8 cellular contexts compared by ENCODE assay signal in the genomic region with DNA sequence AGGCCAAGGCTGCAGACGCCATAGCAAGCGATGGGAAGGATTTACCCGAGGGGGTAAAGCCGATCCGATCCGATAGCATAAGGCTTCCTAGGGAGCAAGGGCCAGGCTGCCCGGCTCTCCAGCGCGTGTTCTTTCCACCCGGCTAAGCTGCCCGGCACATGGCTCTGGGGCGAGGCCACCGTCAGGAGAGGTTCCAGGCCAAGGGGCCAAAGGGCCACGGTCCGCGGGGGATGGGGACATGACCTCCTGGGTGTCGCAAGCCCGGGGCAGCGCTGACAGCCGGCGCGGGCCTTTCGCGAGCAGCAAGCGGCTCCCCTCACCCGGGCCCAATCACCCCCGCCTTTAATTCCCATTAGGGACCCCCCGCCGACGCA. TPM values are rescaled to one million over a fixed set of nuclear protein-coding genes. Genes with fewer than 3 reads are reported as not detected.
DNase-seq lines count a peak whose midpoint lies in the region; ATAC-seq, FAIRE-seq and TF ChIP-seq lines count a peak whose summit lies in the region.
"Not testable (repeated sequence)": the region's sequence is repeated elsewhere in the genome, so short reads cannot be mapped to it uniquely, and the experiment has no call there.

No MANE protein-coding gene starts in this region.

- intact Hi-C loops in CD8-positive, alpha-beta T cell (cut with DNase I, micrococcal nuclease); HepG2 (cut with micrococcal nuclease; ENCODE audit: unreplicated experiment): not testable (repeated sequence)

- in situ Hi-C loops in astrocyte of the cerebellum (cut with HindIII; ENCODE audit: low sequenced_read_pairs); HepG2 (cut with HindIII; ENCODE audit: extremely low pct_ligation_motif_present, low pct_unique_long_range_greater_than_20kb): not testable (repeated sequence)

- not testable (repeated sequence) for DNase-seq in CD8-positive, alpha-beta T cell; RWPE1 (ENCODE audit: low spot score); astrocyte of the cerebellum (ENCODE audit: low read depth); fibroblast of lung (ENCODE audit: low read depth in 2 of 2); HepG2 (ENCODE audit: low spot score); osteocyte (ENCODE audit: extremely low spot score, unreplicated experiment); thoracic aorta (ENCODE audit: low spot score)

- not testable (repeated sequence) for TF ChIP-seq EP300 in HepG2 (IDR thresholded peaks at IDR 0.05; ENCODE audit: low read depth in 2 of 2, low read length in 2 of 2); HepG2 (CRISPR knock-in tag; IDR thresholded peaks at IDR 0.05; ENCODE audit: borderline replicate concordance)

- BruUV-seq in HepG2 (replicated peaks; lab: Mats Ljungman, UMichigan), result not testable (repeated sequence)

- H3K36me3 Mint-ChIP-seq in CD8-positive, alpha-beta T cell; osteocyte (ENCODE audit: unreplicated experiment): not testable (repeated sequence)

- FAIRE-seq in HepG2 (lab: Jason Lieb, UNC), result not testable (repeated sequence)

- not testable (repeated sequence) for H3K9me3 Mint-ChIP-seq in CD8-positive, alpha-beta T cell; osteocyte (ENCODE audit: unreplicated experiment)

- H3K4me3 Mint-ChIP-seq in CD8-positive, alpha-beta T cell, result not testable (repeated sequence)
- peak overlapping the region; percentile 65 for H3K4me3 Mint-ChIP-seq in osteocyte (ENCODE audit: unreplicated experiment)

- POLR2A ChIA-PET in CD8-positive, alpha-beta T cell (lab: Charles Lee); RWPE1 (lab: Yijun Ruan, JAX; ENCODE audit: low non-redundant PET); HepG2 (lab: Yijun Ruan, JAX): not testable (repeated sequence)

- not testable (repeated sequence) for ATAC-seq in CD8-positive, alpha-beta T cell
- ATAC-seq in HG02938 (IDR thresholded peaks at IDR 0.05; ENCODE audit: unreplicated experiment) (peak; percentile 11), HepG2 (peak; percentile 56), thoracic aorta (ENCODE audit: insufficient number of reproducible peaks, low FRiP score, low read depth) (peak; percentile 39)

- H2AFZ ChIP-seq in fibroblast of lung (ENCODE audit: low read length); HepG2 (ENCODE audit: low read length): not testable (repeated sequence)

- not testable (repeated sequence) for H3K79me2 ChIP-seq in fibroblast of lung (ENCODE audit: control insufficient read depth, insufficient read depth, low read length)
- peaks cover 19% of the 10 kb centered on the region for H3K79me2 ChIP-seq in HepG2 (ENCODE audit: insufficient read depth, low read length)

- not testable (repeated sequence) for H3K36me3 ChIP-seq in CD8-positive, alpha-beta T cell (ENCODE audit: insufficient read depth, low read length); fibroblast of lung (ENCODE audit: control insufficient read depth, insufficient read depth, low read length); HepG2 (replicated peaks in 1 of 2; ENCODE audit: control insufficient read depth in 1 of 2, insufficient read depth in 2 of 2, low read length in 2 of 2); thoracic aorta

- not testable (repeated sequence) for H3K9me3 ChIP-seq in CD8-positive, alpha-beta T cell (ENCODE audit: low read length); fibroblast of lung (ENCODE audit: control insufficient read depth, insufficient read depth, low read depth, low read length); HepG2 (ENCODE audit: low read length); thoracic aorta

- H3K27me3 ChIP-seq in CD8-positive, alpha-beta T cell (ENCODE audit: insufficient read depth, low read length); fibroblast of lung (ENCODE audit: control insufficient read depth, insufficient read depth, low read length); HepG2 (ENCODE audit: control insufficient read depth in 1 of 2, insufficient read depth in 2 of 2, low read length in 2 of 2); thoracic aorta (replicated peaks; ENCODE audit: insufficient read depth): not testable (repeated sequence)

- not testable (repeated sequence) for H3K4me1 Mint-ChIP-seq in CD8-positive, alpha-beta T cell (ENCODE audit: low read depth); osteocyte (ENCODE audit: unreplicated experiment)

- not testable (repeated sequence) for TF ChIP-seq CTCF in CD8-positive, alpha-beta T cell (IDR thresholded peaks at IDR 0.05); RWPE1 (conservative IDR thresholded peaks at IDR 0.05; ENCODE audit: low read depth); astrocyte of the cerebellum (IDR thresholded peaks at IDR 0.05; ENCODE audit: low read depth, low read length, missing control alignments); fibroblast of lung (conservative IDR thresholded peaks at IDR 0.05 in 1 of 2, IDR thresholded peaks at IDR 0.05 in 1 of 2; ENCODE audit: low read depth in 1 of 2, low read length in 2 of 2); HepG2 (CRISPR knock-in tag; IDR thresholded peaks at IDR 0.05); osteocyte (IDR thresholded peaks at IDR 0.05); thoracic aorta (IDR thresholded peaks at IDR 0.05)

- H3K4me2 ChIP-seq in fibroblast of lung (ENCODE audit: extremely low read depth, insufficient read depth, low read length), result not testable (repeated sequence)
- peak overlapping the region; percentile 74 for H3K4me2 ChIP-seq in HepG2 (ENCODE audit: low read depth, low read length)

- 0% methylated on average over 3 of the region's 30 CpGs for WGBS in HepG2 (ENCODE audit: low lambda C conversion rate)

- not testable (repeated sequence) for H4K20me1 ChIP-seq in fibroblast of lung (ENCODE audit: control insufficient read depth, extremely low read depth, insufficient read depth, low read length); HepG2 (ENCODE audit: insufficient read depth, low read length)

- not testable (repeated sequence) for TF ChIP-seq POLR2A in HepG2 (IDR thresholded peaks at IDR 0.05; ENCODE audit: insufficient read depth in 1 of 2, low read depth in 2 of 2, low read length in 2 of 2)

- not testable (repeated sequence) for TF ChIP-seq RAD21 in HepG2 (CRISPR knock-in tag; IDR thresholded peaks at IDR 0.05)

- H3K4me3 ChIP-seq in CD8-positive, alpha-beta T cell (ENCODE audit: low read depth, low read length), result peak overlapping the region; percentile 52
- H3K4me3 ChIP-seq in astrocyte of the cerebellum (ENCODE audit: low read depth, low read length), result peak overlapping the region; percentile 53
- H3K4me3 ChIP-seq in fibroblast of lung (replicated peaks in 1 of 4; ENCODE audit: control extremely low read depth in 1 of 4, insufficient read depth in 1 of 4, low read depth in 3 of 4, low read length in 4 of 4), result peak overlapping the region in 2 of 4 experiments; percentile 60 to 63
- H3K4me3 ChIP-seq in HepG2 (replicated peaks in 1 of 3; ENCODE audit: insufficient read depth in 1 of 3, low read depth in 2 of 3, low read length in 3 of 3), result peak overlapping the region; percentile 34 to 80 (median 56); a peak in 5 of 6 replicates
- H3K4me3 ChIP-seq in thoracic aorta, result peak overlapping the region; percentile 87

- H3K9ac ChIP-seq in fibroblast of lung (ENCODE audit: insufficient read depth, low read length), result not testable (repeated sequence)
- H3K9ac ChIP-seq in HepG2 (ENCODE audit: insufficient read depth, low read depth, low read length), result peak overlapping the region; percentile 82

- H3K27ac Mint-ChIP-seq in CD8-positive, alpha-beta T cell; osteocyte (ENCODE audit: unreplicated experiment): not testable (repeated sequence)

- peak overlapping the region; percentile 60 for H3K27ac ChIP-seq in CD8-positive, alpha-beta T cell (ENCODE audit: low read depth, low read length)
- H3K27ac ChIP-seq in RWPE1 (peak overlapping the region; percentile 83), fibroblast of lung (ENCODE audit: insufficient read depth, low read length) (peak overlapping the region; percentile 65), HepG2 (ENCODE audit: extremely low read length, insufficient read depth, low read length) (peak overlapping the region; percentile 91), thoracic aorta (peak overlapping the region; percentile 78 to 87)

- CTCF ChIA-PET in CD8-positive, alpha-beta T cell (lab: Charles Lee); RWPE1 (lab: Yijun Ruan, JAX); HepG2 (lab: Yijun Ruan, JAX; ENCODE audit: low intra/inter-chr PET ratio, low total read pairs): not testable (repeated sequence)

- H3K27me3 Mint-ChIP-seq in CD8-positive, alpha-beta T cell (ENCODE audit: low read depth); osteocyte (ENCODE audit: unreplicated experiment): not testable (repeated sequence)

- H3K4me1 ChIP-seq in CD8-positive, alpha-beta T cell (ENCODE audit: insufficient read depth, low read length); fibroblast of lung (ENCODE audit: control insufficient read depth, extremely low read depth, insufficient read depth, low read length); thoracic aorta (ENCODE audit: control insufficient read depth in 1 of 2, low read depth in 2 of 2): not testable (repeated sequence)
- H3K4me1 ChIP-seq in HepG2 (ENCODE audit: insufficient read depth, low read length), result peaks cover 15% of the 10 kb centered on the region

RNA-seq across cellular contexts. Expression of a gene that starts 0.8 kb away (rescaled TPM):
- 10 to 100 TPM; 47.1 to 53.6 TPM for total RNA-seq in CD8-positive, alpha-beta T cell
- total RNA-seq in fibroblast of lung (17.3 and 29.8 TPM in 2 replicates), HepG2 (2016; rRNA removed; fragmentation: Illumina TruSeq; extraction: Trizol) (66.4 and 108 TPM in 2 replicates), osteocyte (24.3 and 25.8 TPM in 2 replicates), thoracic aorta (10 to 100 TPM; 23.8 to 27.7 TPM)
- polyA plus RNA-seq in fibroblast of lung (7.3 and 7.5 TPM in 2 replicates), HepG2 (2011; rRNA removed) (27.3 and 31.0 TPM in 2 replicates)
- polyA plus RNA-seq in fibroblast of lung (2012), result 4.7 and 4.9 TPM in 2 replicates
- polyA minus RNA-seq in fibroblast of lung (ENCODE audit: low replicate concordance), result 2.7 and 12.6 TPM in 2 replicates
- 6.8 and 8.0 TPM in 2 replicates for total RNA-seq in HepG2 (2016; cell fraction: cytosol; rRNA removed; fragmentation: Illumina TruSeq; extraction: Trizol; ENCODE audit: low read depth)
- total RNA-seq in HepG2 (2016; cell fraction: insoluble cytoplasmic fraction; rRNA removed; fragmentation: Illumina TruSeq; extraction: Trizol), result 66.9 and 102 TPM in 2 replicates
- total RNA-seq in HepG2 (2016; cell fraction: membrane; rRNA removed; fragmentation: Illumina TruSeq; extraction: Trizol), result 26.4 and 27.1 TPM in 2 replicates
- 37.8 and 39.3 TPM in 2 replicates for total RNA-seq in HepG2 (2016; cell fraction: nucleus; rRNA removed; fragmentation: Illumina TruSeq; extraction: Trizol)
- 23.0 and 32.3 TPM in 2 replicates for polyA plus RNA-seq in HepG2 (2011; cell fraction: cytosol; rRNA removed)
- 13.2 and 16.8 TPM in 2 replicates for polyA plus RNA-seq in HepG2 (2011; cell fraction: nucleus; rRNA removed)
- 32.6 and 37.2 TPM in 2 replicates for polyA plus RNA-seq in HepG2 (2012)
- 2.5 and 3.5 TPM in 2 replicates for polyA plus RNA-seq in HepG2 (2016; cell fraction: cytosol; fragmentation: Illumina TruSeq; extraction: Trizol; ENCODE audit: low read depth)
- 62.4 and 63.9 TPM in 2 replicates for polyA plus RNA-seq in HepG2 (2016; cell fraction: insoluble cytoplasmic fraction; fragmentation: Illumina TruSeq; extraction: Trizol; ENCODE audit: low read depth)
- 11.9 and 14.5 TPM in 2 replicates for polyA plus RNA-seq in HepG2 (2016; cell fraction: membrane; fragmentation: Illumina TruSeq; extraction: Trizol; ENCODE audit: low read depth)
- 27.7 and 40.2 TPM in 2 replicates for polyA plus RNA-seq in HepG2 (2016; cell fraction: nucleus; fragmentation: Illumina TruSeq; extraction: Trizol; ENCODE audit: insufficient read depth, low read depth)
- polyA minus RNA-seq in HepG2 (2011; rRNA and poly(A)+ RNA removed; ENCODE audit: low replicate concordance), result 70.4 and 98.0 TPM in 2 replicates
- 69.4 and 79.3 TPM in 2 replicates for polyA minus RNA-seq in HepG2 (2011; cell fraction: cytosol; rRNA and poly(A)+ RNA removed)
- polyA minus RNA-seq in HepG2 (2011; cell fraction: nucleus; rRNA and poly(A)+ RNA removed), result 46.7 and 61.4 TPM in 2 replicates
